In the genomic region with DNA sequence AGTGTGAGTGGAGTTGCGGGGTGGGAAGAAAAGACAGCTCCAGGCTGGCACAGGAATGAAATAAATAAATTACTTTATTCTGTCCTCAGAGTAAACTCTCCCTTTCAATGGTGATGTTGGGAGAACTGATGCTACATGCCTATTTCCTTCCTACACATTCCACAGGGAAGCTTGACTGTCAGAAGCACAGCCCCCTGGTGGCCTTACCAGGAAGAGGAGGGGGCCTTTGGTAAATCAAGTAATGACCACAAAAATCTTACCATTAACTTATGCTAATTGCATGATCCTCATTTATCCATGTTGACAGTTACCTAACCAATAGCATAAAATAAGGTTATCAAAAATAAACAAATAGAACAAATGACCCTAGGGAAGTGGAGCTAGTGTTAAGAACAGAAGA, we compare ENCODE assay signal across 12 cellular contexts.
DNase-seq lines count a peak whose midpoint lies in the region; ATAC-seq, FAIRE-seq and TF ChIP-seq lines count a peak whose summit lies in the region.
"Had no signal": no experiment of that assay in that cellular context is flagged by ENCODE, and none has a peak within 500 bp of the region (broad histone marks: within the 10 kb centered on the region; RNA-seq: fewer than 3 reads in every experiment).

No MANE protein-coding gene starts in this region.

- H3K4me2 ChIP-seq in OCI-LY7 (ENCODE audit: low read length): no peak overlapping the region

- H3K27me3 ChIP-seq in left ventricle myocardium inferior (ENCODE audit: low read depth): no peaks in the 10 kb centered on the region

- no peaks in the 10 kb centered on the region for H4K20me1 ChIP-seq in OCI-LY7 (ENCODE audit: insufficient read depth, low read length)

- no peak overlapping the region for H3K27ac Mint-ChIP-seq in activated CD4-positive, alpha-beta T cell treated with anti-CD3 and anti-CD28 coated beads for 36 hours
- H3K27ac Mint-ChIP-seq: activated T-cell treated with anti-CD3 and anti-CD28 coated beads, Interleukin-2, amount 50 U/mL, for 72 hours; CD4-positive, CD25-positive, alpha-beta regulatory T cell had no signal

- H3K9me3 ChIP-seq in left ventricle myocardium inferior (replicated peaks) (no peaks in the 10 kb centered on the region), OCI-LY7 (ENCODE audit: low read length) (no peaks in the 10 kb centered on the region)

- no TSS peak for BruUV-seq in OCI-LY7 (replicated peaks; lab: Mats Ljungman, UMichigan)

- intact Hi-C loops in left ventricle myocardium inferior (cut with micrococcal nuclease) (no loop called here), Right ventricle myocardium superior (cut with DNase I) (no loop called here), OCI-LY7 (cut with micrococcal nuclease; ENCODE audit: unreplicated experiment) (no loop called here)
- intact Hi-C loops in activated CD4-positive, alpha-beta T cell treated with anti-CD3 and anti-CD28 coated beads for 36 hours (cut with DNase I, micrococcal nuclease): no loop called here

- no peaks in the 10 kb centered on the region for H3K9me3 Mint-ChIP-seq in activated CD4-positive, alpha-beta T cell treated with anti-CD3 and anti-CD28 coated beads for 36 hours (ENCODE audit: low read depth)

- no peak overlapping the region for H3K4me3 ChIP-seq in left ventricle myocardium inferior
- H3K4me3 ChIP-seq in OCI-LY7 (ENCODE audit: low read depth, low read length, poor library complexity, severe bottlenecking): no peak overlapping the region
- no peak overlapping the region for H3K4me3 ChIP-seq in fibroblast of pulmonary artery (replicated peaks; ENCODE audit: low read depth, low read length)

- CTCF ChIA-PET in OCI-LY7 (lab: Charles Lee; ENCODE audit: unreplicated experiment): interaction anchor here (0.6 kb wide), 1 partner anchor 13 kb away, joined by 4 read pairs; no protein-coding TSS in a partner anchor
- CTCF ChIA-PET in activated CD4-positive, alpha-beta T cell treated with anti-CD3 and anti-CD28 coated beads for 36 hours (lab: Charles Lee): interaction anchor here (1.2 to 1.3 kb wide), 2 partner anchors 15 to 18 kb away, joined by 3 read pairs; no protein-coding TSS in a partner anchor

- POLR2A ChIA-PET in OCI-LY7 (lab: Charles Lee): interaction anchor here (0.6 kb wide), 1 partner anchor 58 kb away, joined by 3 read pairs; no protein-coding TSS in a partner anchor
- POLR2A ChIA-PET in activated CD4-positive, alpha-beta T cell treated with anti-CD3 and anti-CD28 coated beads for 36 hours (lab: Charles Lee): no interaction called here

- no peaks in the 10 kb centered on the region for H3K9me2 ChIP-seq in OCI-LY7 (ENCODE audit: insufficient read depth, low read length)

- H3K36me3 Mint-ChIP-seq in activated CD4-positive, alpha-beta T cell treated with anti-CD3 and anti-CD28 coated beads for 36 hours (ENCODE audit: low read depth): no peaks in the 10 kb centered on the region
- H3K36me3 Mint-ChIP-seq: CD4-positive, CD25-positive, alpha-beta regulatory T cell had no signal

- no peaks in the 10 kb centered on the region for H3K36me3 ChIP-seq in left ventricle myocardium inferior
- H3K36me3 ChIP-seq in OCI-LY7 (ENCODE audit: insufficient read depth, low read length): no peaks in the 10 kb centered on the region

- TF ChIP-seq POLR2A in GM12892 (IDR thresholded peaks at IDR 0.05; ENCODE audit: low read depth, low read length): no peak

- H3K4me1 ChIP-seq in left ventricle myocardium inferior: no peaks in the 10 kb centered on the region
- no peaks in the 10 kb centered on the region for H3K4me1 ChIP-seq in OCI-LY7 (ENCODE audit: insufficient read depth, low read length, poor library complexity, severe bottlenecking)

- no peak overlapping the region for H3K4me3 Mint-ChIP-seq in activated CD4-positive, alpha-beta T cell treated with anti-CD3 and anti-CD28 coated beads for 36 hours
- H3K4me3 Mint-ChIP-seq: activated T-cell treated with anti-CD3 and anti-CD28 coated beads, Interleukin-2, amount 50 U/mL, for 72 hours; CD4-positive, CD25-positive, alpha-beta regulatory T cell had no signal

- H2AFZ ChIP-seq in OCI-LY7 (ENCODE audit: low read length): no peak overlapping the region

- H3K4me1 Mint-ChIP-seq in activated CD4-positive, alpha-beta T cell treated with anti-CD3 and anti-CD28 coated beads for 36 hours: no peaks in the 10 kb centered on the region
- H3K4me1 Mint-ChIP-seq: CD4-positive, CD25-positive, alpha-beta regulatory T cell had no signal

- FAIRE-seq in urothelium cell line (lab: Jason Lieb, UNC): no peak
- no peak for FAIRE-seq in GM12892 (lab: Jason Lieb, UNC)

- DNase-seq in left ventricle myocardium inferior: no peak
- no peak for DNase-seq in Right ventricle myocardium superior
- DNase-seq in OCI-LY7 (ENCODE audit: low spot score): no peak
- peak; percentile 17 for DNase-seq in fibroblast of pulmonary artery (ENCODE audit: low read depth)
- peak; percentile 13 for DNase-seq in urothelium cell line (ENCODE audit: low spot score)
- no peak for DNase-seq in GM12892 (ENCODE audit: insufficient read length)
- DNase-seq in activated CD4-positive, alpha-beta T cell treated with anti-CD3 and anti-CD28 coated beads for 36 hours: no peak
- DNase-seq: activated T-cell treated with anti-CD3 and anti-CD28 coated beads, Interleukin-2, amount 50 U/mL, for 72 hours; CD4-positive, CD25-positive, alpha-beta regulatory T cell; kidney; stimulated activated CD8-positive, alpha-beta memory T cell treated with anti-CD3 and anti-CD28 coated beads, Interleukin-4, amount 100 ng/mL, for 48 hours had no signal

- no peak for ATAC-seq in Right ventricle myocardium superior (ENCODE audit: poor library complexity)
- ATAC-seq in GM19328 (IDR thresholded peaks at IDR 0.05; ENCODE audit: unreplicated experiment): no peak
- no peak for ATAC-seq in activated CD4-positive, alpha-beta T cell treated with anti-CD3 and anti-CD28 coated beads for 36 hours
- ATAC-seq: activated T-cell treated with anti-CD3 and anti-CD28 coated beads, Interleukin-2, amount 50 U/mL, for 72 hours had no signal

- H3K79me2 ChIP-seq in OCI-LY7 (ENCODE audit: insufficient read depth, low read depth, low read length): no peaks in the 10 kb centered on the region

- H3K27me3 Mint-ChIP-seq in activated CD4-positive, alpha-beta T cell treated with anti-CD3 and anti-CD28 coated beads for 36 hours: peaks cover 2% of the 10 kb centered on the region

- TF ChIP-seq CTCF in left ventricle myocardium inferior (IDR thresholded peaks at IDR 0.05; ENCODE audit: borderline replicate concordance) (peak; percentile 33), OCI-LY7 (conservative IDR thresholded peaks at IDR 0.05; ENCODE audit: low read length) (peak; percentile 55), fibroblast of pulmonary artery (IDR thresholded peaks at IDR 0.05; ENCODE audit: low read length, missing control alignments) (peak; percentile 42)

- no peak overlapping the region for H3K27ac ChIP-seq in left ventricle myocardium inferior (replicated peaks)
- H3K27ac ChIP-seq in OCI-LY7 (ENCODE audit: low read depth, low read length, poor library complexity, severe bottlenecking): no peak overlapping the region

Comparison
In these comparisons a context has a peak if more than half of its experiments do, and no peak if none do; other contexts are left out.
1. DNase-seq: peak in fibroblast of pulmonary artery (single experiment) and urothelium cell line (single experiment); none in left ventricle myocardium inferior (single experiment), Right ventricle myocardium superior (single experiment), OCI-LY7 (single experiment), GM12892 (single experiment) and activated CD4-positive, alpha-beta T cell treated with anti-CD3 and anti-CD28 coated beads for 36 hours (single experiment).
2. Peak in every context shown above with its lines, with median percentiles within 50 percentile points of each other: CTCF ChIP-seq.